In genomic region chr14:46571970-46572369, GRCh38 we compare ENCODE assay signal across 14 cellular contexts.
DNase-seq lines count a peak whose midpoint lies in the region; TF ChIP-seq lines count a peak whose summit lies in the region.
"Had no signal": no experiment of that assay in that cellular context is flagged by ENCODE, and none has a peak within 500 bp of the region (broad histone marks: within the 10 kb centered on the region; RNA-seq: fewer than 3 reads in every experiment).

No MANE protein-coding gene starts in this region.

- H3K18ac ChIP-seq in mesenchymal stem cell (ENCODE audit: low read depth in 1 of 2, low read length in 2 of 2): no peak overlapping the region

- CTCF ChIA-PET in mammary epithelial cell (lab: Charles Lee; ENCODE audit: low non-redundant PET): no interaction called here

- DNase-seq in EL (peak; percentile 28), NCI-H460 (ENCODE audit: extremely low read depth, low read depth) (peak; percentile 23), mammary epithelial cell (peak; percentile 12), mesenchymal stem cell (peak; percentile 86), OCI-M2 (lab: John Stamatoyannopoulos, UW; ENCODE audit: unreplicated experiment) (no peak), islet precursor cell (no peak), head of caudate nucleus (no peak), NCI-H774 (lab: John Stamatoyannopoulos, UW) (no peak)
- DNase-seq: activated CD8-positive, alpha-beta T cell treated with anti-CD3 and anti-CD28 coated beads for 36 hours; activated T-cell treated with anti-CD3 and anti-CD28 coated beads, Interleukin-2, amount 50 U/mL, for 4 hours; GF-D8; small intestine; stimulated activated CD4-positive, alpha-beta T cell treated with anti-CD3 and anti-CD28 coated beads, Interleukin-4, amount 100 ng/mL, for 4 hours had no signal

- H2BK12ac ChIP-seq in mesenchymal stem cell (ENCODE audit: low read length in 2 of 2): no peak overlapping the region

- H2BK5ac ChIP-seq in mesenchymal stem cell (ENCODE audit: low read depth, low read length, poor library complexity, severe bottlenecking): no peak overlapping the region

- 4% methylated on average over 2 of the region's 2 CpGs for WGBS in mammary epithelial cell (ENCODE audit: low coverage, missing lambda C conversion rate)
- no CpG with 5 or more reads among the region's 2 CpGs for whole genome bisulfite sequencing in mesenchymal stem cell

- H3K4ac ChIP-seq in mesenchymal stem cell (ENCODE audit: low read depth in 1 of 2, low read length in 2 of 2): no peak overlapping the region

- in situ Hi-C loops in mammary epithelial cell (cut with MboI; ENCODE audit: low sequenced_read_pairs in 2 of 2): no loop called here

- no peaks in the 10 kb centered on the region for H3K79me1 ChIP-seq in mesenchymal stem cell (replicated peaks; ENCODE audit: low read length, poor library complexity, severe bottlenecking)

- H3K4me3 ChIP-seq in mammary epithelial cell (replicated peaks in 1 of 3; ENCODE audit: insufficient read depth in 1 of 3, low read depth in 2 of 3, low read length in 3 of 3) (no peak overlapping the region), mesenchymal stem cell (ENCODE audit: insufficient read depth in 1 of 2, low read depth in 1 of 2, low read length in 2 of 2) (no peak overlapping the region)
- H3K4me3 ChIP-seq: GM12878 had no signal

- dilution Hi-C loops in mammary epithelial cell (cut with HindIII; ENCODE audit: low sequenced_read_pairs): no loop called here

- H3K27ac ChIP-seq in mammary epithelial cell (ENCODE audit: insufficient read depth, low read depth, low read length): no peak overlapping the region
- H3K27ac ChIP-seq in mesenchymal stem cell (ENCODE audit: low read length, poor library complexity, severe bottlenecking): peak overlapping the region; percentile 29

- no peak overlapping the region for H3K23ac ChIP-seq in mesenchymal stem cell (ENCODE audit: low read length in 2 of 2)

- H3K27me3 ChIP-seq in mammary epithelial cell (ENCODE audit: insufficient read depth, low read length): no peaks in the 10 kb centered on the region
- no peaks in the 10 kb centered on the region for H3K27me3 ChIP-seq in mesenchymal stem cell (ENCODE audit: control insufficient read depth in 1 of 2, insufficient read depth in 1 of 2, low read length in 2 of 2)

- no peak overlapping the region for H3K9ac ChIP-seq in mammary epithelial cell (ENCODE audit: insufficient read depth, low read length)
- no peak overlapping the region for H3K9ac ChIP-seq in mesenchymal stem cell (ENCODE audit: low read length)

- no peak for TF ChIP-seq CTCF in mammary epithelial cell (conservative IDR thresholded peaks at IDR 0.05 in 1 of 2, IDR thresholded peaks at IDR 0.05 in 1 of 2; ENCODE audit: extremely low read depth in 1 of 2, insufficient read depth in 1 of 2, low read depth in 1 of 2, low read length in 2 of 2)

- H3K9me3 ChIP-seq in mammary epithelial cell (replicated peaks; ENCODE audit: insufficient read depth, low read length) (peaks cover 4% of the 10 kb centered on the region), mesenchymal stem cell (ENCODE audit: control insufficient read depth, low read length) (peaks cover 5% of the 10 kb centered on the region)

- H3K36me3 ChIP-seq in mammary epithelial cell (ENCODE audit: insufficient read depth, low read length) (no peaks in the 10 kb centered on the region), mesenchymal stem cell (ENCODE audit: control insufficient read depth in 1 of 2, insufficient read depth in 2 of 2, low read depth in 1 of 2, low read length in 2 of 2) (no peaks in the 10 kb centered on the region)

- H3K4me2 ChIP-seq in mammary epithelial cell (ENCODE audit: insufficient read depth, low read depth, low read length) (no peak overlapping the region), mesenchymal stem cell (ENCODE audit: low read length, poor library complexity, severe bottlenecking) (no peak overlapping the region)

- H3K4me1 ChIP-seq in mammary epithelial cell (ENCODE audit: insufficient read depth, low read length): no peaks in the 10 kb centered on the region
- H3K4me1 ChIP-seq in mesenchymal stem cell (ENCODE audit: control insufficient read depth, insufficient read depth, low read depth, low read length): no peaks in the 10 kb centered on the region

- no peaks in the 10 kb centered on the region for H3K79me2 ChIP-seq in mammary epithelial cell (ENCODE audit: insufficient read depth, low read length)

- no peak overlapping the region for H3K14ac ChIP-seq in mesenchymal stem cell (ENCODE audit: low read length in 2 of 2)

- no peak overlapping the region for H4K91ac ChIP-seq in mesenchymal stem cell (ENCODE audit: low read length)

- H4K20me1 ChIP-seq in mammary epithelial cell (ENCODE audit: insufficient read depth, low read length): no peaks in the 10 kb centered on the region

- intact Hi-C loops in mammary epithelial cell (cut with micrococcal nuclease) (no loop called here), head of caudate nucleus (cut with DNase I) (no loop called here)

- H2BK15ac ChIP-seq in mesenchymal stem cell (ENCODE audit: low read depth, poor library complexity, severe bottlenecking): no peak overlapping the region

- H2AK5ac ChIP-seq in mesenchymal stem cell (ENCODE audit: low read length, severe bottlenecking): no peak overlapping the region

- H2AFZ ChIP-seq in mammary epithelial cell (ENCODE audit: low read depth, low read length): no peak overlapping the region
- no peak overlapping the region for H2AFZ ChIP-seq in mesenchymal stem cell (ENCODE audit: low read depth, low read length)

- H2BK120ac ChIP-seq in mesenchymal stem cell (ENCODE audit: low read depth, low read length): no peak overlapping the region

- no peak overlapping the region for H4K8ac ChIP-seq in mesenchymal stem cell (ENCODE audit: low read length)

- BruUV-seq in mammary epithelial cell (replicated peaks; lab: Mats Ljungman, UMichigan): no TSS peak

Comparison
In these comparisons a context has a peak if more than half of its experiments do, and no peak if none do; other contexts are left out.
1. DNase-seq: peak in EL (single experiment), NCI-H460 (single experiment), mammary epithelial cell (single experiment) and mesenchymal stem cell (single experiment); none in OCI-M2 (single experiment), islet precursor cell (single experiment), head of caudate nucleus (0 of 42) and NCI-H774 (single experiment).